ENCODE assay signal across 2 cellular contexts in the genomic region with DNA sequence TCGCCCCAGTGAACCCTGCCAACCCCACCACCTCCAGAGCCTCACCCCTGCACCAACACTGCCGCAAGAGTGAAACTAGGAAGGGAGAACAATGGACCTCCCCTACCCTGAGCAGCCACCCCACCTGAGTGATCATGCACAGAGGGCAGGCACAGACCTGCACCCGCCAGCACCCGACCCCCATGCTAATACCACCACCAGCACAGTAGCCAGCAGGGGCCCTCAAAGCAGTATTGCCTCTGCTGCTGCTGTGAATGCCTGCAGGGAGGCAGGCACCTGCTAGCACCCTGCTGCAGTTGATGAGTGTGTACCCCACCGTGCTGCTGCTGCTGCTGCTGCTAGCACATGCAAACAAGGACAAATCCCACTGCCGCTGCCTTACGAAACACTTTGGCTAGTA.
TF ChIP-seq lines count a peak whose summit lies in the region.

No MANE protein-coding gene starts in this region.

TF ChIP-seq in GM23338, 12 proteins besides CTCF, POLR2A, EP300 and RAD21 (continued from another document):
- TF ChIP-seq, protein P1, sequence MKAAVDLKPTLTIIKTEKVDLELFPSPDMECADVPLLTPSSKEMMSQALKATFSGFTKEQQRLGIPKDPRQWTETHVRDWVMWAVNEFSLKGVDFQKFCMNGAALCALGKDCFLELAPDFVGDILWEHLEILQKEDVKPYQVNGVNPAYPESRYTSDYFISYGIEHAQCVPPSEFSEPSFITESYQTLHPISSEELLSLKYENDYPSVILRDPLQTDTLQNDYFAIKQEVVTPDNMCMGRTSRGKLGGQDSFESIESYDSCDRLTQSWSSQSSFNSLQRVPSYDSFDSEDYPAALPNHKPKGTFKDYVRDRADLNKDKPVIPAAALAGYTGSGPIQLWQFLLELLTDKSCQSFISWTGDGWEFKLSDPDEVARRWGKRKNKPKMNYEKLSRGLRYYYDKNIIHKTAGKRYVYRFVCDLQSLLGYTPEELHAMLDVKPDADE (IDR thresholded peaks at IDR 0.05) = no peak
- TF ChIP-seq, protein P2, sequence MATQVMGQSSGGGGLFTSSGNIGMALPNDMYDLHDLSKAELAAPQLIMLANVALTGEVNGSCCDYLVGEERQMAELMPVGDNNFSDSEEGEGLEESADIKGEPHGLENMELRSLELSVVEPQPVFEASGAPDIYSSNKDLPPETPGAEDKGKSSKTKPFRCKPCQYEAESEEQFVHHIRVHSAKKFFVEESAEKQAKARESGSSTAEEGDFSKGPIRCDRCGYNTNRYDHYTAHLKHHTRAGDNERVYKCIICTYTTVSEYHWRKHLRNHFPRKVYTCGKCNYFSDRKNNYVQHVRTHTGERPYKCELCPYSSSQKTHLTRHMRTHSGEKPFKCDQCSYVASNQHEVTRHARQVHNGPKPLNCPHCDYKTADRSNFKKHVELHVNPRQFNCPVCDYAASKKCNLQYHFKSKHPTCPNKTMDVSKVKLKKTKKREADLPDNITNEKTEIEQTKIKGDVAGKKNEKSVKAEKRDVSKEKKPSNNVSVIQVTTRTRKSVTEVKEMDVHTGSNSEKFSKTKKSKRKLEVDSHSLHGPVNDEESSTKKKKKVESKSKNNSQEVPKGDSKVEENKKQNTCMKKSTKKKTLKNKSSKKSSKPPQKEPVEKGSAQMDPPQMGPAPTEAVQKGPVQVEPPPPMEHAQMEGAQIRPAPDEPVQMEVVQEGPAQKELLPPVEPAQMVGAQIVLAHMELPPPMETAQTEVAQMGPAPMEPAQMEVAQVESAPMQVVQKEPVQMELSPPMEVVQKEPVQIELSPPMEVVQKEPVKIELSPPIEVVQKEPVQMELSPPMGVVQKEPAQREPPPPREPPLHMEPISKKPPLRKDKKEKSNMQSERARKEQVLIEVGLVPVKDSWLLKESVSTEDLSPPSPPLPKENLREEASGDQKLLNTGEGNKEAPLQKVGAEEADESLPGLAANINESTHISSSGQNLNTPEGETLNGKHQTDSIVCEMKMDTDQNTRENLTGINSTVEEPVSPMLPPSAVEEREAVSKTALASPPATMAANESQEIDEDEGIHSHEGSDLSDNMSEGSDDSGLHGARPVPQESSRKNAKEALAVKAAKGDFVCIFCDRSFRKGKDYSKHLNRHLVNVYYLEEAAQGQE (IDR thresholded peaks at IDR 0.05; ENCODE audit: unreplicated experiment) = no peak
- no peak for TF ChIP-seq CREB1 (CRISPR knock-in tag; IDR thresholded peaks at IDR 0.05; ENCODE audit: low read depth)
- no peak for TF ChIP-seq NANOG (IDR thresholded peaks at IDR 0.05; ENCODE audit: borderline replicate concordance)
- no peak for TF ChIP-seq STAT1 (IDR thresholded peaks at IDR 0.05; ENCODE audit: unreplicated experiment)
- TF ChIP-seq EZH2 (IDR thresholded peaks at IDR 0.05; ENCODE audit: low read depth, unreplicated experiment) = no peak
- no peak for TF ChIP-seq ZNF331 (CRISPR knock-in tag; IDR thresholded peaks at IDR 0.05; ENCODE audit: low read depth)
- TF ChIP-seq, protein P3, sequence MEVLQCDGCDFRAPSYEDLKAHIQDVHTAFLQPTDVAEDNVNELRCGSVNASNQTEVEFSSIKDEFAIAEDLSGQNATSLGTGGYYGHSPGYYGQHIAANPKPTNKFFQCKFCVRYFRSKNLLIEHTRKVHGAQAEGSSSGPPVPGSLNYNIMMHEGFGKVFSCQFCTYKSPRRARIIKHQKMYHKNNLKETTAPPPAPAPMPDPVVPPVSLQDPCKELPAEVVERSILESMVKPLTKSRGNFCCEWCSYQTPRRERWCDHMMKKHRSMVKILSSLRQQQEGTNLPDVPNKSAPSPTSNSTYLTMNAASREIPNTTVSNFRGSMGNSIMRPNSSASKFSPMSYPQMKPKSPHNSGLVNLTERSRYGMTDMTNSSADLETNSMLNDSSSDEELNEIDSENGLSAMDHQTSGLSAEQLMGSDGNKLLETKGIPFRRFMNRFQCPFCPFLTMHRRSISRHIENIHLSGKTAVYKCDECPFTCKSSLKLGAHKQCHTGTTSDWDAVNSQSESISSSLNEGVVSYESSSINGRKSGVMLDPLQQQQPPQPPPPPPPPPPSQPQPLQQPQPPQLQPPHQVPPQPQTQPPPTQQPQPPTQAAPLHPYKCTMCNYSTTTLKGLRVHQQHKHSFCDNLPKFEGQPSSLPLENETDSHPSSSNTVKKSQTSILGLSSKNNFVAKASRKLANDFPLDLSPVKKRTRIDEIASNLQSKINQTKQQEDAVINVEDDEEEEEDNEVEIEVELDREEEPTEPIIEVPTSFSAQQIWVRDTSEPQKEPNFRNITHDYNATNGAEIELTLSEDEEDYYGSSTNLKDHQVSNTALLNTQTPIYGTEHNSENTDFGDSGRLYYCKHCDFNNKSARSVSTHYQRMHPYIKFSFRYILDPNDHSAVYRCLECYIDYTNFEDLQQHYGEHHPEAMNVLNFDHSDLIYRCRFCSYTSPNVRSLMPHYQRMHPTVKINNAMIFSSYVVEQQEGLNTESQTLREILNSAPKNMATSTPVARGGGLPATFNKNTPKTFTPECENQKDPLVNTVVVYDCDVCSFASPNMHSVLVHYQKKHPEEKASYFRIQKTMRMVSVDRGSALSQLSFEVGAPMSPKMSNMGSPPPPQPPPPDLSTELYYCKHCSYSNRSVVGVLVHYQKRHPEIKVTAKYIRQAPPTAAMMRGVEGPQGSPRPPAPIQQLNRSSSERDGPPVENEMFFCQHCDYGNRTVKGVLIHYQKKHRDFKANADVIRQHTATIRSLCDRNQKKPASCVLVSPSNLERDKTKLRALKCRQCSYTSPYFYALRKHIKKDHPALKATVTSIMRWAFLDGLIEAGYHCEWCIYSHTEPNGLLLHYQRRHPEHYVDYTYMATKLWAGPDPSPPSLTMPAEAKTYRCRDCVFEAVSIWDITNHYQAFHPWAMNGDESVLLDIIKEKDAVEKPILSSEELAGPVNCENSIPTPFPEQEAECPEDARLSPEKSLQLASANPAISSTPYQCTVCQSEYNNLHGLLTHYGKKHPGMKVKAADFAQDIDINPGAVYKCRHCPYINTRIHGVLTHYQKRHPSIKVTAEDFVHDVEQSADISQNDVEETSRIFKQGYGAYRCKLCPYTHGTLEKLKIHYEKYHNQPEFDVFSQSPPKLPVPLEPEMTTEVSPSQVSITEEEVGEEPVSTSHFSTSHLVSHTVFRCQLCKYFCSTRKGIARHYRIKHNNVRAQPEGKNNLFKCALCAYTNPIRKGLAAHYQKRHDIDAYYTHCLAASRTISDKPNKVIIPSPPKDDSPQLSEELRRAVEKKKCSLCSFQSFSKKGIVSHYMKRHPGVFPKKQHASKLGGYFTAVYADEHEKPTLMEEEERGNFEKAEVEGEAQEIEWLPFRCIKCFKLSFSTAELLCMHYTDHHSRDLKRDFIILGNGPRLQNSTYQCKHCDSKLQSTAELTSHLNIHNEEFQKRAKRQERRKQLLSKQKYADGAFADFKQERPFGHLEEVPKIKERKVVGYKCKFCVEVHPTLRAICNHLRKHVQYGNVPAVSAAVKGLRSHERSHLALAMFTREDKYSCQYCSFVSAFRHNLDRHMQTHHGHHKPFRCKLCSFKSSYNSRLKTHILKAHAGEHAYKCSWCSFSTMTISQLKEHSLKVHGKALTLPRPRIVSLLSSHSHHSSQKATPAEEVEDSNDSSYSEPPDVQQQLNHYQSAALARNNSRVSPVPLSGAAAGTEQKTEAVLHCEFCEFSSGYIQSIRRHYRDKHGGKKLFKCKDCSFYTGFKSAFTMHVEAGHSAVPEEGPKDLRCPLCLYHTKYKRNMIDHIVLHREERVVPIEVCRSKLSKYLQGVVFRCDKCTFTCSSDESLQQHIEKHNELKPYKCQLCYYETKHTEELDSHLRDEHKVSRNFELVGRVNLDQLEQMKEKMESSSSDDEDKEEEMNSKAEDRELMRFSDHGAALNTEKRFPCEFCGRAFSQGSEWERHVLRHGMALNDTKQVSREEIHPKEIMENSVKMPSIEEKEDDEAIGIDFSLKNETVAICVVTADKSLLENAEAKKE (CRISPR knock-in tag; IDR thresholded peaks at IDR 0.05) = no peak
- TF ChIP-seq EZH2phosphoT487 (IDR thresholded peaks at IDR 0.05; ENCODE audit: unreplicated experiment) = no peak
- no peak for TF ChIP-seq JUNB (IDR thresholded peaks at IDR 0.05; ENCODE audit: unreplicated experiment)

TF ChIP-seq in H1, 55 proteins besides CTCF, POLR2A, EP300 and RAD21 (continued from another document):
- TF ChIP-seq, protein P4, sequence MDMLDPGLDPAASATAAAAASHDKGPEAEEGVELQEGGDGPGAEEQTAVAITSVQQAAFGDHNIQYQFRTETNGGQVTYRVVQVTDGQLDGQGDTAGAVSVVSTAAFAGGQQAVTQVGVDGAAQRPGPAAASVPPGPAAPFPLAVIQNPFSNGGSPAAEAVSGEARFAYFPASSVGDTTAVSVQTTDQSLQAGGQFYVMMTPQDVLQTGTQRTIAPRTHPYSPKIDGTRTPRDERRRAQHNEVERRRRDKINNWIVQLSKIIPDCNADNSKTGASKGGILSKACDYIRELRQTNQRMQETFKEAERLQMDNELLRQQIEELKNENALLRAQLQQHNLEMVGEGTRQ (IDR thresholded peaks at IDR 0.05; ENCODE audit: low read length) = no peak
- TF ChIP-seq CHD2 (IDR thresholded peaks at IDR 0.05; ENCODE audit: low read length) (no peak), BCL11A (IDR thresholded peaks at IDR 0.05; ENCODE audit: low read depth in 2 of 2, low read length in 2 of 2) (no peak), PHF8 (conservative IDR thresholded peaks at IDR 0.05; ENCODE audit: low read depth, low read length) (no peak), HDAC2 (IDR thresholded peaks at IDR 0.05; ENCODE audit: borderline replicate concordance in 1 of 2, low read depth in 2 of 2, low read length in 2 of 2) (no peak), JUND (IDR thresholded peaks at IDR 0.05; ENCODE audit: low read length) (no peak), RXRA (IDR thresholded peaks at IDR 0.05; ENCODE audit: insufficient read depth, low read depth, low read length) (no peak)
